Comparison of ENCODE assay signal across 8 cellular contexts in genomic region chr10:84715911-84716310, GRCh38.
DNase-seq lines count a peak whose midpoint lies in the region; ATAC-seq, FAIRE-seq and TF ChIP-seq lines count a peak whose summit lies in the region.

No MANE protein-coding gene starts in this region.

- intact Hi-C loops in kidney (cut with DNase I) = no loop called here

- no peaks in the 10 kb centered on the region for H4K20me1 ChIP-seq in SU-DHL-6 (ENCODE audit: low read depth, low read length)

- FAIRE-seq in kidney (lab: Jason Lieb, UNC) = no peak

- H3F3A ChIP-seq in SU-DHL-6 (ENCODE audit: insufficient read depth) = no peaks in the 10 kb centered on the region

- no peaks in the 10 kb centered on the region for H3K36me3 ChIP-seq in SU-DHL-6 (ENCODE audit: low read length)
- H3K36me3 ChIP-seq in kidney (ENCODE audit: control insufficient read depth in 1 of 2, insufficient read depth in 2 of 2, low read length in 2 of 2) = no peaks in the 10 kb centered on the region

- peak; percentile 80 for ATAC-seq in GM18907 (IDR thresholded peaks at IDR 0.05; ENCODE audit: unreplicated experiment)
- peak; percentile 70 for ATAC-seq in HG03432 (IDR thresholded peaks at IDR 0.05; ENCODE audit: unreplicated experiment)
- no peak for ATAC-seq in HG03521 (IDR thresholded peaks at IDR 0.05; ENCODE audit: unreplicated experiment)

- no peaks in the 10 kb centered on the region for H3K79me2 ChIP-seq in SU-DHL-6 (ENCODE audit: insufficient read depth, low read length)

- H3K27ac ChIP-seq in SU-DHL-6 (ENCODE audit: low read depth, low read length) (no peak overlapping the region), kidney (ENCODE audit: low read depth in 2 of 2, low read length in 2 of 2) (no peak overlapping the region)

- H2AFZ ChIP-seq in SU-DHL-6 (ENCODE audit: low read depth, low read length, severe bottlenecking) = no peak overlapping the region

- no peaks in the 10 kb centered on the region for H3K9me3 ChIP-seq in SU-DHL-6 (ENCODE audit: insufficient read depth, low read length)
- H3K9me3 ChIP-seq in kidney (ENCODE audit: control insufficient read depth in 1 of 2, low read length in 2 of 2) = no peaks in the 10 kb centered on the region

- H3K9me2 ChIP-seq in SU-DHL-6 (replicated peaks; ENCODE audit: insufficient read depth, low read length) = no peaks in the 10 kb centered on the region

- no peaks in the 10 kb centered on the region for H3K27me3 ChIP-seq in SU-DHL-6 (ENCODE audit: low read length)

- no peaks in the 10 kb centered on the region for H3K4me1 ChIP-seq in kidney (ENCODE audit: control insufficient read depth in 1 of 2, insufficient read depth in 1 of 2, low read depth in 1 of 2, low read length in 2 of 2)

- no peak overlapping the region for H3K4me2 ChIP-seq in SU-DHL-6 (ENCODE audit: low read depth, low read length, poor library complexity, severe bottlenecking)

- H3K4me3 ChIP-seq in SU-DHL-6 (ENCODE audit: insufficient read depth, low read length, poor library complexity, severe bottlenecking) (no peak overlapping the region), kidney (ENCODE audit: low read length in 2 of 2) (no peak overlapping the region)

- H3K9ac ChIP-seq in SU-DHL-6 (ENCODE audit: low read length) (no peak overlapping the region), kidney (ENCODE audit: low read length in 2 of 2) (no peak overlapping the region)

- DNase-seq in DMS 273 treated with DMSO at 0.1 percent for 48 hours (lab: John Stamatoyannopoulos, UW) (peak; percentile 1), kidney (no peak), cerebellar nuclear complex (lab: John Stamatoyannopoulos, UW) (no peak), NCI-H1105 treated with DMSO at 0.1 percent for 48 hours (lab: John Stamatoyannopoulos, UW) (no peak)

- TF ChIP-seq CTCF in SU-DHL-6 (IDR thresholded peaks at IDR 0.05; ENCODE audit: insufficient read depth, low read length, poor library complexity, severe bottlenecking) = peak; percentile 56
- TF ChIP-seq CTCF in kidney (IDR thresholded peaks at IDR 0.05; ENCODE audit: borderline replicate concordance, extremely low read depth, insufficient read depth) = peak; percentile 36
